1 cellular context compared by ENCODE assay signal in genomic region chr4:14917305-14917647, GRCh38.
TF ChIP-seq lines count a peak whose summit lies in the region.

No MANE protein-coding gene starts in this region.

TF ChIP-seq in SK-N-SH treated with all-trans-retinoic acid at 6 μM for 48 hours, 23 proteins besides CTCF, POLR2A, EP300 and RAD21 (continued from another document):
- TF ChIP-seq PATZ1 (CRISPR knock-in tag; IDR thresholded peaks at IDR 0.05; ENCODE audit: borderline replicate concordance) (no peak), TCF4 (CRISPR knock-in tag; IDR thresholded peaks at IDR 0.05; ENCODE audit: borderline replicate concordance) (no peak), ZNF70 (CRISPR knock-in tag; IDR thresholded peaks at IDR 0.05) (no peak), OSR1 (CRISPR knock-in tag; IDR thresholded peaks at IDR 0.05) (no peak), TOX (CRISPR knock-in tag; IDR thresholded peaks at IDR 0.05; ENCODE audit: borderline replicate concordance) (no peak), CREB5 (CRISPR knock-in tag; IDR thresholded peaks at IDR 0.05; ENCODE audit: low read depth) (no peak), ESRRG (CRISPR knock-in tag; IDR thresholded peaks at IDR 0.05) (no peak)
